22 cellular contexts compared by ENCODE assay signal in genomic region chr18:66160007-66160406, GRCh38.
DNase-seq lines count a peak whose midpoint lies in the region; ATAC-seq, FAIRE-seq and TF ChIP-seq lines count a peak whose summit lies in the region.
"Had no signal": no experiment of that assay in that cellular context is flagged by ENCODE, and none has a peak within 500 bp of the region (broad histone marks: within the 10 kb centered on the region; RNA-seq: fewer than 3 reads in every experiment).

No MANE protein-coding gene starts in this region.

- no peaks in the 10 kb centered on the region for H3F3A ChIP-seq in SU-DHL-6 (ENCODE audit: insufficient read depth)

- H3K79me2 ChIP-seq in OCI-LY3 (ENCODE audit: low read length) (no peaks in the 10 kb centered on the region), SU-DHL-6 (ENCODE audit: insufficient read depth, low read length) (no peaks in the 10 kb centered on the region), H1 (ENCODE audit: control insufficient read depth in 1 of 2, insufficient read depth in 2 of 2, low read length in 2 of 2) (no peaks in the 10 kb centered on the region)

- H3K4me3 ChIP-seq in OCI-LY3 (ENCODE audit: low read length), result no peak overlapping the region
- no peak overlapping the region for H3K4me3 ChIP-seq in SU-DHL-6 (ENCODE audit: insufficient read depth, low read length, poor library complexity, severe bottlenecking)
- no peak overlapping the region for H3K4me3 ChIP-seq in H1 (ENCODE audit: extremely low read depth in 1 of 4, insufficient read depth in 2 of 4, low read depth in 3 of 4, low read length in 4 of 4)
- H3K4me3 ChIP-seq in CD4-positive, alpha-beta memory T cell (ENCODE audit: low read length in 2 of 2), result no peak overlapping the region
- H3K4me3 ChIP-seq: BLaER1 had no signal

- no peak overlapping the region for H2AK5ac ChIP-seq in H1 (ENCODE audit: low read depth, low read length)

- H3K9me3 ChIP-seq in OCI-LY3 (ENCODE audit: insufficient read depth, low read length) (no peaks in the 10 kb centered on the region), SU-DHL-6 (ENCODE audit: insufficient read depth, low read length) (no peaks in the 10 kb centered on the region), H1 (ENCODE audit: insufficient read depth in 2 of 2, low read depth in 1 of 2, low read length in 1 of 2) (no peaks in the 10 kb centered on the region)
- peaks cover 0 to 4% of the 10 kb centered on the region in 2 donors for H3K9me3 ChIP-seq in CD4-positive, alpha-beta memory T cell (ENCODE audit: control insufficient read depth in 1 of 2, low read length in 2 of 2)
- H3K9me3 ChIP-seq: BE2C, BLaER1, Caco-2 had no signal

- no peak for TF ChIP-seq POLR2A in H1 (IDR thresholded peaks at IDR 0.05; ENCODE audit: control extremely low read depth in 1 of 2, low read depth in 2 of 2, low read length in 2 of 2)

- no peak overlapping the region for H3K23ac ChIP-seq in H1 (ENCODE audit: insufficient read length)

- H2BK20ac ChIP-seq in H1 (ENCODE audit: low read length), result no peak overlapping the region

- CTCF ChIA-PET in H1 (lab: Charles Lee; ENCODE audit: partially characterized antibody), result no interaction called here
- CTCF ChIA-PET in CD4-positive, alpha-beta memory T cell (lab: Charles Lee; ENCODE audit: partially characterized antibody), result no interaction called here

- no peaks in the 10 kb centered on the region for H4K20me1 ChIP-seq in OCI-LY3 (ENCODE audit: insufficient read depth, low read length)
- H4K20me1 ChIP-seq in SU-DHL-6 (ENCODE audit: low read depth, low read length), result no peaks in the 10 kb centered on the region
- no peaks in the 10 kb centered on the region for H4K20me1 ChIP-seq in H1 (replicated peaks in 1 of 2; ENCODE audit: control insufficient read depth in 1 of 2, insufficient read depth in 2 of 2, low read length in 2 of 2)
- H4K20me1 ChIP-seq: BLaER1 had no signal

- TF ChIP-seq EP300 in H1 (IDR thresholded peaks at IDR 0.05; ENCODE audit: borderline replicate concordance in 1 of 2, low read depth in 2 of 2, low read length in 2 of 2), result no peak

- no peak overlapping the region for H3K4me2 ChIP-seq in OCI-LY3 (ENCODE audit: low read length)
- H3K4me2 ChIP-seq in SU-DHL-6 (ENCODE audit: low read depth, low read length, poor library complexity, severe bottlenecking), result no peak overlapping the region
- no peak overlapping the region for H3K4me2 ChIP-seq in H1 (ENCODE audit: insufficient read depth in 1 of 2, low read depth in 2 of 2, low read length in 2 of 2)
- H3K4me2 ChIP-seq: BLaER1 had no signal

- no peak for DNase-seq in H1 (ENCODE audit: low read depth in 1 of 2, low spot score in 2 of 2)
- DNase-seq in cerebellar nuclear complex (lab: John Stamatoyannopoulos, UW), result no peak
- DNase-seq in CD4-positive, alpha-beta memory T cell, result no peak
- DNase-seq: 8988T; ACHN; BE2C; C1 segment of cervical spinal cord; Caco-2; Calu3; CD4-positive, CD25-positive, alpha-beta regulatory T cell; CD8-positive, alpha-beta T cell; DMS79 treated with DMSO at 0.1 percent for 48 hours; GF-D8 had no signal

- H3K56ac ChIP-seq in H1 (replicated peaks; ENCODE audit: insufficient read length, low read depth, low read length), result no peak overlapping the region

- TF ChIP-seq CTCF in OCI-LY3 (IDR thresholded peaks at IDR 0.05; ENCODE audit: low read depth, low read length) (no peak), SU-DHL-6 (IDR thresholded peaks at IDR 0.05; ENCODE audit: insufficient read depth, low read length, poor library complexity, severe bottlenecking) (no peak), H1 (IDR thresholded peaks at IDR 0.05; ENCODE audit: control extremely low read depth in 1 of 3, insufficient read depth in 1 of 3, low read depth in 1 of 3, low read length in 3 of 3) (no peak)

- no peak for FAIRE-seq in H1 (lab: Jason Lieb, UNC)
- FAIRE-seq: A204.1, G401.6, GM18507, GM19239 had no signal

- H3K9ac ChIP-seq in OCI-LY3 (ENCODE audit: low read length), result no peak overlapping the region
- no peak overlapping the region for H3K9ac ChIP-seq in SU-DHL-6 (ENCODE audit: low read length)
- no peak overlapping the region for H3K9ac ChIP-seq in H1 (replicated peaks in 1 of 4; ENCODE audit: extremely low read depth in 1 of 4, low read depth in 3 of 4, low read length in 3 of 4)
- H3K9ac ChIP-seq: BLaER1 had no signal

- no peak for ATAC-seq in GM19397 (IDR thresholded peaks at IDR 0.05; ENCODE audit: unreplicated experiment)
- ATAC-seq: CD8-positive, alpha-beta T cell had no signal

- H3K27me3 Mint-ChIP-seq in CD4-positive, alpha-beta memory T cell, result no peaks in the 10 kb centered on the region
- H3K27me3 Mint-ChIP-seq: CD4-positive, CD25-positive, alpha-beta regulatory T cell had no signal

- H2BK5ac ChIP-seq in H1 (ENCODE audit: low read depth, low read length), result no peak overlapping the region

- no peaks in the 10 kb centered on the region for H3K4me1 Mint-ChIP-seq in CD4-positive, alpha-beta memory T cell
- H3K4me1 Mint-ChIP-seq: CD14-positive monocyte; CD4-positive, CD25-positive, alpha-beta regulatory T cell had no signal

- no peak overlapping the region for H4K91ac ChIP-seq in H1 (replicated peaks; ENCODE audit: insufficient read length, low read length)

- H2BK12ac ChIP-seq in H1 (ENCODE audit: low read depth, low read length), result no peak overlapping the region

- H3K4me1 ChIP-seq in OCI-LY3 (ENCODE audit: low read length) (peaks cover 15% of the 10 kb centered on the region), H1 (replicated peaks in 1 of 4; ENCODE audit: control insufficient read depth in 3 of 4, insufficient read depth in 4 of 4, low read length in 3 of 4) (no peaks in the 10 kb centered on the region)
- no peaks in the 10 kb centered on the region for H3K4me1 ChIP-seq in CD4-positive, alpha-beta memory T cell (ENCODE audit: insufficient read depth, low read length)
- H3K4me1 ChIP-seq: BE2C, BLaER1, Caco-2 had no signal

- H3K79me1 ChIP-seq in H1 (ENCODE audit: low read depth, low read length), result no peaks in the 10 kb centered on the region

- no peak overlapping the region for H3K18ac ChIP-seq in H1 (ENCODE audit: extremely low read depth, low read length)

- WGBS in H1 (ENCODE audit: extremely low coverage in 1 of 2, insufficient coverage in 1 of 2, insufficient read length in 1 of 2, insufficient replicate concordance in 2 of 2, low coverage in 1 of 2, low lambda C conversion rate in 2 of 2, missing lambda C conversion rate in 1 of 2), 2 experiments, result 87% methylated on average over 3 of the region's 3 CpGs; no CpG with 5 or more reads in 1 of the 2 experiments

- POLR2A ChIA-PET in H1 (lab: Charles Lee; ENCODE audit: partially characterized antibody), result interaction anchor here (0.7 kb wide), 1 partner anchor 89 kb away, joined by 3 read pairs; no protein-coding TSS in a partner anchor
- POLR2A ChIA-PET in CD4-positive, alpha-beta memory T cell (lab: Charles Lee; ENCODE audit: partially characterized antibody), result no interaction called here

- H3K9me3 Mint-ChIP-seq in CD4-positive, alpha-beta memory T cell, result peaks cover 0 to 13% (median 4%) of the 10 kb centered on the region in 8 donors

- no peaks in the 10 kb centered on the region for H3K36me3 Mint-ChIP-seq in CD4-positive, alpha-beta memory T cell
- H3K36me3 Mint-ChIP-seq: CD14-positive monocyte; CD4-positive, CD25-positive, alpha-beta regulatory T cell; CD8-positive, alpha-beta T cell had no signal

- H2BK15ac ChIP-seq in H1 (ENCODE audit: low read length), result no peak overlapping the region

- no peak for TF ChIP-seq RAD21 in H1 (IDR thresholded peaks at IDR 0.05 in 1 of 2, conservative IDR thresholded peaks at IDR 0.05 in 1 of 2; ENCODE audit: low read depth in 2 of 2, low read length in 2 of 2)

- no peak overlapping the region for H4K5ac ChIP-seq in H1 (ENCODE audit: insufficient read length, low read depth, low read length)

- H3K27ac ChIP-seq in OCI-LY3 (ENCODE audit: low read length) (no peak overlapping the region), SU-DHL-6 (ENCODE audit: low read depth, low read length) (no peak overlapping the region), H1 (ENCODE audit: low read depth, low read length) (no peak overlapping the region)
- no peak overlapping the region for H3K27ac ChIP-seq in CD4-positive, alpha-beta memory T cell (ENCODE audit: low read depth, low read length)
- H3K27ac ChIP-seq: BLaER1 had no signal

- H3K36me3 ChIP-seq in OCI-LY3 (replicated peaks; ENCODE audit: low read depth, low read length) (no peaks in the 10 kb centered on the region), SU-DHL-6 (ENCODE audit: low read length) (no peaks in the 10 kb centered on the region), H1 (ENCODE audit: control insufficient read depth in 2 of 4, insufficient read depth in 4 of 4, low read length in 3 of 4) (no peaks in the 10 kb centered on the region)
- H3K36me3 ChIP-seq in CD4-positive, alpha-beta memory T cell (ENCODE audit: insufficient read depth, low read length), result no peaks in the 10 kb centered on the region
- H3K36me3 ChIP-seq: BE2C, BLaER1 had no signal

- no peaks in the 10 kb centered on the region for H3K27me3 ChIP-seq in OCI-LY3 (ENCODE audit: low read depth, low read length)
- no peaks in the 10 kb centered on the region for H3K27me3 ChIP-seq in SU-DHL-6 (ENCODE audit: low read length)
- no peaks in the 10 kb centered on the region for H3K27me3 ChIP-seq in H1 (replicated peaks in 1 of 4; ENCODE audit: control insufficient read depth in 3 of 4, extremely low read depth in 1 of 4, insufficient read depth in 3 of 4, low read length in 3 of 4)
- no peaks in the 10 kb centered on the region for H3K27me3 ChIP-seq in CD4-positive, alpha-beta memory T cell (ENCODE audit: insufficient read depth, low read length)
- H3K27me3 ChIP-seq: BE2C, BLaER1 had no signal

- H3K9me2 ChIP-seq in SU-DHL-6 (replicated peaks; ENCODE audit: insufficient read depth, low read length), result no peaks in the 10 kb centered on the region

- H3K4ac ChIP-seq in H1 (replicated peaks; ENCODE audit: insufficient read length, low read depth, low read length), result no peak overlapping the region

- no peak overlapping the region for H3K4me3 Mint-ChIP-seq in CD4-positive, alpha-beta memory T cell
- H3K4me3 Mint-ChIP-seq: CD14-positive monocyte; CD4-positive, CD25-positive, alpha-beta regulatory T cell; CD8-positive, alpha-beta T cell had no signal

- no peak overlapping the region for H4K8ac ChIP-seq in H1 (ENCODE audit: extremely low read depth, insufficient read depth, low read length)

- no peak overlapping the region for H3K27ac Mint-ChIP-seq in CD4-positive, alpha-beta memory T cell
- H3K27ac Mint-ChIP-seq: CD14-positive monocyte; CD4-positive, CD25-positive, alpha-beta regulatory T cell; CD8-positive, alpha-beta T cell had no signal

- no peak overlapping the region for H3K14ac ChIP-seq in H1 (ENCODE audit: insufficient read length)

- H3K23me2 ChIP-seq in H1 (ENCODE audit: low read depth, low read length), result no peaks in the 10 kb centered on the region

- no peak overlapping the region for H2BK120ac ChIP-seq in H1 (replicated peaks; ENCODE audit: low read depth, low read length)

- 0 out of 2 replicates have a peak overlapping the region, but pooled peaks have one; percentile 10 for H2AFZ ChIP-seq in OCI-LY3 (ENCODE audit: low read depth, low read length)
- peak overlapping the region; percentile 81 for H2AFZ ChIP-seq in SU-DHL-6 (ENCODE audit: low read depth, low read length, severe bottlenecking)
- 0 out of 2 replicates have a peak overlapping the region, but pooled peaks have one; percentile 57 for H2AFZ ChIP-seq in H1 (ENCODE audit: low read length)

- intact Hi-C loops in CD4-positive, alpha-beta memory T cell (cut with micrococcal nuclease), result no loop called here

TF ChIP-seq in H1, 55 proteins besides CTCF, POLR2A, EP300 and RAD21 (continues in another document):
- TF ChIP-seq RXRA (IDR thresholded peaks at IDR 0.05; ENCODE audit: insufficient read depth, low read depth, low read length), result no peak

Comparison
In these comparisons a context has a peak if more than half of its experiments do, and no peak if none do; other contexts are left out.
1. H2AFZ ChIP-seq: peak in every context shown above with its lines; median percentile 81 in SU-DHL-6; 57 in H1; 10 in OCI-LY3.